In genomic region chr4:186881521-186882220, GRCh38 we compare ENCODE assay signal across 19 cellular contexts.
DNase-seq lines count a peak whose midpoint lies in the region; ATAC-seq, FAIRE-seq and TF ChIP-seq lines count a peak whose summit lies in the region.
"Had no signal": no experiment of that assay in that cellular context is flagged by ENCODE, and none has a peak within 500 bp of the region (broad histone marks: within the 10 kb centered on the region; RNA-seq: fewer than 3 reads in every experiment).

No MANE protein-coding gene starts in this region.

- intact Hi-C loops in CD4-positive, alpha-beta T cell (cut with DNase I, micrococcal nuclease), result no loop called here

- H3K9me3 ChIP-seq in keratinocyte (ENCODE audit: control insufficient read depth, low read depth, low read length), result no peaks in the 10 kb centered on the region
- H3K9me3 ChIP-seq in CD4-positive, alpha-beta T cell (ENCODE audit: control insufficient read depth, low read length), result no peaks in the 10 kb centered on the region
- H3K9me3 ChIP-seq: vagina had no signal

- no peaks in the 10 kb centered on the region for H3K27me3 Mint-ChIP-seq in HFFc6 (ENCODE audit: insufficient read depth)
- H3K27me3 Mint-ChIP-seq in CD4-positive, alpha-beta T cell, result no peaks in the 10 kb centered on the region
- H3K27me3 Mint-ChIP-seq: activated T-helper 17 cell treated with anti-CD3 and anti-CD28 coated beads, Interleukin-2, amount 50 U/mL, for 72 hours had no signal

- DNase-seq in AG04449 (ENCODE audit: low read depth, low spot score), result peak; percentile 57
- DNase-seq in HFFc6, result peak; percentile 86
- DNase-seq in amniotic epithelial cell (ENCODE audit: low read depth), result peak; percentile 68
- DNase-seq in keratinocyte (ENCODE audit: low read depth, low spot score), result no peak
- no peak for DNase-seq in CD4-positive, alpha-beta T cell
- no peak for DNase-seq in 8988T
- no peak for DNase-seq in HEK293T (ENCODE audit: extremely low spot score)
- DNase-seq: activated CD4-positive, alpha-beta T cell treated with anti-CD3 and anti-CD28 coated beads for 48 hours; GDM1; kidney; NCI-H1930; stimulated activated CD4-positive, alpha-beta T cell treated with anti-CD3 and anti-CD28 coated beads, Interleukin-12 subunit alpha, Interleukin-12 subunit beta, amount 100 ng/mL, for 4 hours; T-helper 1 cell had no signal

- no peaks in the 10 kb centered on the region for H3K27me3 ChIP-seq in keratinocyte (ENCODE audit: control insufficient read depth, extremely low read depth, insufficient read depth, low read length)
- no peaks in the 10 kb centered on the region for H3K27me3 ChIP-seq in CD4-positive, alpha-beta T cell (ENCODE audit: control insufficient read depth, insufficient read depth, low read length)
- H3K27me3 ChIP-seq: BLaER1, cardiac muscle cell, vagina had no signal

- peak; percentile 99 for FAIRE-seq in keratinocyte (lab: Jason Lieb, UNC)
- FAIRE-seq: kidney had no signal

- peaks cover 24% of the 10 kb centered on the region for H3K4me1 ChIP-seq in keratinocyte (ENCODE audit: control insufficient read depth, extremely low read depth, insufficient read depth, low read length)
- H3K4me1 ChIP-seq: vagina had no signal

- no peaks in the 10 kb centered on the region for H3K36me3 ChIP-seq in keratinocyte (ENCODE audit: control insufficient read depth in 2 of 2, extremely low read depth in 1 of 2, insufficient read depth in 2 of 2, low read length in 2 of 2)
- H3K36me3 ChIP-seq: BLaER1, cardiac muscle cell, vagina had no signal

- no peaks in the 10 kb centered on the region for H4K20me1 ChIP-seq in keratinocyte (ENCODE audit: control insufficient read depth, extremely low read depth, insufficient read depth, low read length)
- H4K20me1 ChIP-seq: BLaER1 had no signal

- TF ChIP-seq CTCF in AG04449 (IDR thresholded peaks at IDR 0.05; ENCODE audit: insufficient read depth, low read length, missing control alignments) (no peak), HFFc6 (IDR thresholded peaks at IDR 0.05) (no peak), keratinocyte (optimal IDR thresholded peaks at IDR 0.05 in 1 of 3, IDR thresholded peaks at IDR 0.05 in 1 of 3, conservative IDR thresholded peaks at IDR 0.05 in 1 of 3; ENCODE audit: extremely low read depth in 1 of 3, insufficient read depth in 2 of 3, low read length in 3 of 3) (no peak)
- TF ChIP-seq CTCF in CD4-positive, alpha-beta T cell (IDR thresholded peaks at IDR 0.05), result no peak

- CTCF ChIA-PET in AG04449 (lab: Yijun Ruan, JAX), result interaction anchor here (0.6 kb wide), 1 partner anchor 11 kb away, joined by 4 read pairs; no protein-coding TSS in a partner anchor
- CTCF ChIA-PET in CD4-positive, alpha-beta T cell (lab: Charles Lee), result no interaction called here
- CTCF ChIA-PET in HEK293T (lab: Yijun Ruan, JAX), result no interaction called here

- H3K9me3 Mint-ChIP-seq in HFFc6, result no peaks in the 10 kb centered on the region
- peaks cover 3% of the 10 kb centered on the region for H3K9me3 Mint-ChIP-seq in CD4-positive, alpha-beta T cell

- H3K36me3 Mint-ChIP-seq in HFFc6 (ENCODE audit: low read depth), result no peaks in the 10 kb centered on the region
- H3K36me3 Mint-ChIP-seq in CD4-positive, alpha-beta T cell (ENCODE audit: low read depth), result no peaks in the 10 kb centered on the region

- H2AFZ ChIP-seq in keratinocyte (ENCODE audit: control insufficient read depth, low read length), result no peak overlapping the region

- H3K4me3 Mint-ChIP-seq in HFFc6, result peak overlapping the region; percentile 27
- H3K4me3 Mint-ChIP-seq in CD4-positive, alpha-beta T cell, result no peak overlapping the region
- H3K4me3 Mint-ChIP-seq: activated T-helper 17 cell treated with anti-CD3 and anti-CD28 coated beads, Interleukin-2, amount 50 U/mL, for 72 hours; neural crest cell had no signal

- H3K4me3 ChIP-seq in AG04449 (ENCODE audit: low read depth, low read length) (no peak overlapping the region), keratinocyte (ENCODE audit: control insufficient read depth in 2 of 3, extremely low read depth in 1 of 3, insufficient read depth in 2 of 3, low read depth in 1 of 3, low read length in 3 of 3) (no peak overlapping the region)
- H3K4me3 ChIP-seq: BLaER1, cardiac muscle cell, vagina had no signal

- peak overlapping the region; percentile 48 for H3K27ac ChIP-seq in keratinocyte (ENCODE audit: control insufficient read depth, insufficient read depth, low read length)
- H3K27ac ChIP-seq in CD4-positive, alpha-beta T cell (ENCODE audit: low read depth, low read length), result no peak overlapping the region
- H3K27ac ChIP-seq: BLaER1, cardiac muscle cell, vagina had no signal

- H3K4me2 ChIP-seq in keratinocyte (ENCODE audit: control insufficient read depth, extremely low read depth, insufficient read depth, low read depth, low read length), result peak overlapping the region; percentile 52
- H3K4me2 ChIP-seq: BLaER1 had no signal

- H3K79me2 ChIP-seq in keratinocyte (ENCODE audit: control insufficient read depth, insufficient read depth, low read length), result no peaks in the 10 kb centered on the region

- dilution Hi-C loops in keratinocyte (cut with MboI; ENCODE audit: extremely low pct_ligation_motif_present, low sequenced_read_pairs), result no loop called here

- H3K27ac Mint-ChIP-seq in HFFc6, result peak overlapping the region; percentile 63
- no peak overlapping the region for H3K27ac Mint-ChIP-seq in CD4-positive, alpha-beta T cell
- H3K27ac Mint-ChIP-seq: activated T-helper 17 cell treated with anti-CD3 and anti-CD28 coated beads, Interleukin-2, amount 50 U/mL, for 72 hours had no signal

- H3K9ac ChIP-seq in keratinocyte (ENCODE audit: control insufficient read depth, extremely low read depth, insufficient read depth, low read length), result peak overlapping the region; percentile 6
- H3K9ac ChIP-seq: BLaER1 had no signal

- no peak for ATAC-seq in GM21619 (IDR thresholded peaks at IDR 0.05; ENCODE audit: unreplicated experiment)
- ATAC-seq in CD4-positive, alpha-beta T cell (ENCODE audit: poor library complexity), result no peak
- ATAC-seq: activated T-helper 17 cell treated with anti-CD3 and anti-CD28 coated beads, Interleukin-2, amount 50 U/mL, for 72 hours had no signal

- H3K4me1 Mint-ChIP-seq in HFFc6 (ENCODE audit: low read depth), result peaks cover 37% of the 10 kb centered on the region
- H3K4me1 Mint-ChIP-seq in CD4-positive, alpha-beta T cell (ENCODE audit: low read depth), result no peaks in the 10 kb centered on the region
- H3K4me1 Mint-ChIP-seq: activated T-helper 17 cell treated with anti-CD3 and anti-CD28 coated beads, Interleukin-2, amount 50 U/mL, for 72 hours had no signal

- POLR2A ChIA-PET in AG04449 (lab: Yijun Ruan, JAX) (interaction anchor here (0.8 to 0.9 kb wide), 2 partner anchors 10 to 23 kb away, joined by 3 to 5 read pairs; no protein-coding TSS in a partner anchor), HEK293T (lab: Yijun Ruan, JAX) (no interaction called here)
- POLR2A ChIA-PET in CD4-positive, alpha-beta T cell (lab: Charles Lee), result no interaction called here

- no peaks in the 10 kb centered on the region for H3K9me1 ChIP-seq in keratinocyte (ENCODE audit: control insufficient read depth, extremely low read depth, insufficient read depth, low read length)

TF ChIP-seq in HEK293T, 16 proteins besides CTCF, POLR2A, EP300 and RAD21:
- TF ChIP-seq FOXK2 (IDR thresholded peaks at IDR 0.05) (no peak), L3MBTL2 (conservative IDR thresholded peaks at IDR 0.05) (no peak), TARDBP (IDR thresholded peaks at IDR 0.05) (no peak), ZNF384 (IDR thresholded peaks at IDR 0.05) (no peak), SP1 (IDR thresholded peaks at IDR 0.05) (no peak), HDGF (IDR thresholded peaks at IDR 0.05; ENCODE audit: borderline replicate concordance) (no peak), SUZ12 (IDR thresholded peaks at IDR 0.05) (no peak), ARNT (IDR thresholded peaks at IDR 0.05) (no peak), FOXA1 (IDR thresholded peaks at IDR 0.05) (no peak), CTBP1 (IDR thresholded peaks at IDR 0.05; ENCODE audit: borderline replicate concordance) (no peak), FOXM1 (IDR thresholded peaks at IDR 0.05; ENCODE audit: borderline replicate concordance) (no peak), ELF4 (IDR thresholded peaks at IDR 0.05) (no peak)

Comparison
In these comparisons a context has a peak if more than half of its experiments do, and no peak if none do; other contexts are left out.
1. DNase-seq: peak in AG04449 (single experiment), HFFc6 (single experiment) and amniotic epithelial cell (single experiment); none in keratinocyte (single experiment), CD4-positive, alpha-beta T cell (0 of 10), 8988T (single experiment) and HEK293T (single experiment).